Comparison of ENCODE assay signal across 20 cellular contexts in the genomic region with DNA sequence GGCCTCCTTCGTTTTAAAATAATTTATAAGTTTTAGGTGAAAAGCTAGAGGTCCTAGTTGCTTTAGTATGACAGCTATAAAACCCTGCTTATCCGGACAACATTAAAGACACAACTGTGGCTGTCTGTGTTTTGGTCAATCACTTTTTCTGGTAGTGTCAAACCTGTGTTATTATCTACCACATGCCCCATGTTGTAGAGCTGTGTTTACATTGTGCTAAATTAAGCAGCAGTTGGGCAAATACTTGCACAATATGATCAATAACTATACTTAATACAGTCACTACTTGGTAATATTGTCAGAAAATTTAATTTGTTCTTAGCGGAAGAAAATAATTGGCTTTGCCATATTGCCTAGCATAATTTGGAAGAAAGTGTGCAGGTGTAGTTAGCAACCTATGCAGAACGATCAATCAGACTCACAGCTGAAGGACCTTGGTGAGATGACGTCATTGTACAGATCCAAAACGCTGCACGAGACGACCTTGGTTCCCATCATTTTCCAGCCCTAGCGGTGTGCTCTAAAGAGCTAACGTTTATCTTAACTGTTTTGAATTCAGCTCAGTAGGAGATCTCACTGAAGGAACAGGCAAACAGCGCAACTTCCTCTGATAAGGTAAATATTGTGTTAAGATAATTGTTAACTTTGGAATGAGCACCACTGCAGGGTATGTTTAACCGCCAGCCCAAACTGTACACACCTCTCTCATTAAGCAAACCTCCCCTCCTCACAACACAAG.
A peak's percentile ranks its signal among the peaks of the same experiment; 100 is the strongest.
DNase-seq lines count a peak whose midpoint lies in the region; ATAC-seq and TF ChIP-seq lines count a peak whose summit lies in the region.
"Had no signal": no experiment of that assay in that cellular context is flagged by ENCODE, and none has a peak within 500 bp of the region (broad histone marks: within the 10 kb centered on the region; RNA-seq: fewer than 3 reads in every experiment).

No MANE protein-coding gene starts in this region.

- intact Hi-C loops in Caco-2 (cut with micrococcal nuclease; ENCODE audit: unreplicated experiment) (loop anchor here (2.0 to 10.0 kb wide), 3 partner anchors 33 to 165 kb away; no protein-coding TSS in a partner anchor), lower lobe of right lung (cut with DNase I) (no loop called here), head of caudate nucleus (cut with DNase I) (no loop called here)

- no peak for TF ChIP-seq POLR2A in erythroblast (IDR thresholded peaks at IDR 0.05; ENCODE audit: low read length)

- H3K27me3 Mint-ChIP-seq in Caco-2 (ENCODE audit: insufficient read depth, unreplicated experiment) (no peaks in the 10 kb centered on the region), mesothelial cell of epicardium (ENCODE audit: low read depth) (peaks cover 6% of the 10 kb centered on the region)
- H3K27me3 Mint-ChIP-seq in activated naive CD8-positive, alpha-beta T cell treated with anti-CD3 and anti-CD28 coated beads for 36 hours = peaks cover 1% of the 10 kb centered on the region

- H3K9me3 Mint-ChIP-seq in Caco-2 (ENCODE audit: unreplicated experiment) (peaks cover 11% of the 10 kb centered on the region), mesothelial cell of epicardium (no peaks in the 10 kb centered on the region)
- no peaks in the 10 kb centered on the region for H3K9me3 Mint-ChIP-seq in activated naive CD8-positive, alpha-beta T cell treated with anti-CD3 and anti-CD28 coated beads for 36 hours
- H3K9me3 Mint-ChIP-seq: CD8-positive, alpha-beta T cell had no signal

- H3K36me3 Mint-ChIP-seq in Caco-2 (ENCODE audit: insufficient read depth, unreplicated experiment) = no peaks in the 10 kb centered on the region
- no peaks in the 10 kb centered on the region for H3K36me3 Mint-ChIP-seq in activated naive CD8-positive, alpha-beta T cell treated with anti-CD3 and anti-CD28 coated beads for 36 hours
- H3K36me3 Mint-ChIP-seq in mesothelial cell of epicardium = no peaks in the 10 kb centered on the region
- H3K36me3 Mint-ChIP-seq: CD8-positive, alpha-beta T cell had no signal

- H3K4me3 ChIP-seq in Caco-2 (ENCODE audit: low read depth, low read length) (no peak overlapping the region), lower lobe of right lung (no peak overlapping the region)
- H3K4me3 ChIP-seq: MG63, sigmoid colon, vagina had no signal

- H3K27ac Mint-ChIP-seq in Caco-2 (ENCODE audit: unreplicated experiment) (no peak overlapping the region), mesothelial cell of epicardium (no peak overlapping the region)
- no peak overlapping the region for H3K27ac Mint-ChIP-seq in activated naive CD8-positive, alpha-beta T cell treated with anti-CD3 and anti-CD28 coated beads for 36 hours
- H3K27ac Mint-ChIP-seq: CD8-positive, alpha-beta T cell had no signal

- H3K4me1 ChIP-seq in Caco-2 (peaks cover 12% of the 10 kb centered on the region), lower lobe of right lung (no peaks in the 10 kb centered on the region)
- H3K4me1 ChIP-seq: sigmoid colon, vagina had no signal

- peak; percentile 57 for DNase-seq in Caco-2
- DNase-seq in NCI-H2029 (lab: John Stamatoyannopoulos, UW) = peak; percentile 22
- peak; percentile 90 to 94 for DNase-seq in SHP77 (lab: John Stamatoyannopoulos, UW)
- DNase-seq in lower lobe of right lung = no peak
- DNase-seq in head of caudate nucleus = no peak
- DNase-seq in erythroblast (lab: John Stamatoyannopoulos, UW) = no peak
- DNase-seq in activated naive CD8-positive, alpha-beta T cell treated with anti-CD3 and anti-CD28 coated beads for 36 hours = no peak
- DNase-seq in mesothelial cell of epicardium (ENCODE audit: low spot score in 2 of 2, unreplicated experiment in 2 of 2) = no peak
- DNase-seq: activated CD4-positive, alpha-beta T cell treated with anti-CD3 and anti-CD28 coated beads for 4 hours; activated CD8-positive, alpha-beta memory T cell treated with anti-CD3 and anti-CD28 coated beads, Interleukin-2, amount 50 U/mL, for 4 hours; activated naive CD4-positive, alpha-beta T cell; anterior cingulate cortex; CD8-positive, alpha-beta T cell; hypothalamus; MG63; NCI-H2227 treated with DMSO at 0.1 percent for 48 hours; sigmoid colon; stimulated activated CD4-positive, alpha-beta T cell treated with anti-CD3 and anti-CD28 coated beads, Interleukin-1b, Interleukin-23, amount 100 ng/mL, for 48 hours had no signal

- no TSS peak for BruUV-seq in Caco-2 (replicated peaks; lab: Mats Ljungman, UMichigan)

- no peak overlapping the region for H3K27ac ChIP-seq in lower lobe of right lung
- H3K27ac ChIP-seq: sigmoid colon, vagina had no signal

- H3K27me3 ChIP-seq in Caco-2 (replicated peaks; ENCODE audit: control insufficient read depth, insufficient read depth, low read length) = no peaks in the 10 kb centered on the region
- H3K27me3 ChIP-seq in lower lobe of right lung (ENCODE audit: low read depth) = no peaks in the 10 kb centered on the region
- H3K27me3 ChIP-seq: MG63, sigmoid colon, vagina had no signal

- CTCF ChIA-PET in Caco-2 (lab: Charles Lee) = no interaction called here

- POLR2A ChIA-PET in Caco-2 (lab: Charles Lee) = interaction anchor here (0.6 kb wide), 1 partner anchor 12 kb away, joined by 3 read pairs; no protein-coding TSS in a partner anchor

- H3K4me3 Mint-ChIP-seq in Caco-2 (ENCODE audit: unreplicated experiment) = no peak overlapping the region
- no peak overlapping the region for H3K4me3 Mint-ChIP-seq in activated naive CD8-positive, alpha-beta T cell treated with anti-CD3 and anti-CD28 coated beads for 36 hours
- no peak overlapping the region for H3K4me3 Mint-ChIP-seq in mesothelial cell of epicardium
- H3K4me3 Mint-ChIP-seq: CD8-positive, alpha-beta T cell had no signal

- TF ChIP-seq CTCF in Caco-2 (IDR thresholded peaks at IDR 0.05; ENCODE audit: insufficient read depth in 1 of 2, low read depth in 1 of 2, low read length in 1 of 2, severe bottlenecking in 1 of 2, unreplicated experiment in 1 of 2) (no peak), lower lobe of right lung (IDR thresholded peaks at IDR 0.05) (no peak), mesothelial cell of epicardium (IDR thresholded peaks at IDR 0.05; ENCODE audit: unreplicated experiment) (no peak)

- H3K36me3 ChIP-seq in Caco-2 (ENCODE audit: control insufficient read depth, insufficient read depth, low read length) = no peaks in the 10 kb centered on the region
- H3K36me3 ChIP-seq in lower lobe of right lung = no peaks in the 10 kb centered on the region
- H3K36me3 ChIP-seq: MG63, sigmoid colon, vagina had no signal

- peak; percentile 42 to 91 for ATAC-seq in lower lobe of right lung
- ATAC-seq: CD8-positive, alpha-beta T cell; SK-N-SH treated with all-trans-retinoic acid at 6 μM for 48 hours had no signal

- H3K9me3 ChIP-seq in Caco-2 (no peaks in the 10 kb centered on the region), lower lobe of right lung (no peaks in the 10 kb centered on the region)
- H3K9me3 ChIP-seq: MG63, sigmoid colon, vagina had no signal

- H3K4me1 Mint-ChIP-seq in Caco-2 (ENCODE audit: low read depth, unreplicated experiment) (peaks cover 7% of the 10 kb centered on the region), mesothelial cell of epicardium (no peaks in the 10 kb centered on the region)
- H3K4me1 Mint-ChIP-seq in activated naive CD8-positive, alpha-beta T cell treated with anti-CD3 and anti-CD28 coated beads for 36 hours = no peaks in the 10 kb centered on the region

Comparison
In these comparisons a context has a peak if more than half of its experiments do, and no peak if none do; other contexts are left out.
1. DNase-seq: peak in Caco-2 (2 of 2), NCI-H2029 (single experiment) and SHP77 (2 of 2); none in lower lobe of right lung (single experiment), head of caudate nucleus (0 of 42), erythroblast (0 of 2), activated naive CD8-positive, alpha-beta T cell treated with anti-CD3 and anti-CD28 coated beads for 36 hours (single experiment) and mesothelial cell of epicardium (0 of 2).